ENCODE assay signal across 35 cellular contexts in the genomic region with DNA sequence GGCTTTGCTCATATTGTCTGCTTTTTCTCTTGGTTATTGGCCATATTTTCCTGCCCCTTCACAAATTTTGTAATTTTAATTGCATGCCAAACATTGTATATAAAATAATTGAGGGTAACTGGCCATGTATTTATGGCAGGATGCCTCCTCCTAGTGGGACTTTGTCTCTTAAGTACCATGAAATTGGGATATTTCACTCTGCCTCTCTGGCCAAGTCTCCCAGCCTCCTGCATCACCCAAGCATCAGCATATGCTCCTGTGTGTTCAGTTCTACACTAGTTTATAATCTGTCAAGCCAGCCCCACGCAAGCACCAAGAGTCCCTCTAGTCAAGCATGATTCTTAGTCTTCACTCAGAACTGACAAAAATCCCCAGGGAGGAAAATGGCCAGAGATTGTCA.
"Had no signal": no experiment of that assay in that cellular context is flagged by ENCODE, and none has a peak within 500 bp of the region (broad histone marks: within the 10 kb centered on the region; RNA-seq: fewer than 3 reads in every experiment).

No MANE protein-coding gene starts in this region.

- H3K27ac Mint-ChIP-seq: activated B cell treated with CpG ODN at 0.5 μM for 24 hours; activated CD4-positive, alpha-beta memory T cell treated with anti-CD3 and anti-CD28 coated beads, Interleukin-2, amount 10 ng/mL, durations not matched to agents 7 days and 5 days; activated CD8-positive, alpha-beta memory T cell treated with anti-CD3 and anti-CD28 coated beads, Interleukin-2, amount 10 ng/mL, durations not matched to agents 7 days and 5 days; activated naive CD8-positive, alpha-beta T cell treated with anti-CD3 and anti-CD28 coated beads for 36 hours; activated T-cell treated with anti-CD3 and anti-CD28 coated beads, Interleukin-2, amount 50 U/mL, for 72 hours; activated T-helper 17 cell treated with anti-CD3 and anti-CD28 coated beads, Interleukin-2, amount 50 U/mL, for 72 hours; T-cell had no signal

- H3K4me3 Mint-ChIP-seq: activated B cell treated with CpG ODN at 0.5 μM for 24 hours; activated CD4-positive, alpha-beta memory T cell treated with anti-CD3 and anti-CD28 coated beads, Interleukin-2, amount 10 ng/mL, durations not matched to agents 7 days and 5 days; activated CD8-positive, alpha-beta memory T cell treated with anti-CD3 and anti-CD28 coated beads, Interleukin-2, amount 10 ng/mL, durations not matched to agents 7 days and 5 days; activated naive CD8-positive, alpha-beta T cell treated with anti-CD3 and anti-CD28 coated beads for 36 hours; activated T-cell treated with anti-CD3 and anti-CD28 coated beads, Interleukin-2, amount 50 U/mL, for 72 hours; activated T-helper 17 cell treated with anti-CD3 and anti-CD28 coated beads, Interleukin-2, amount 50 U/mL, for 72 hours; T-cell had no signal

- ATAC-seq: activated CD8-positive, alpha-beta memory T cell treated with anti-CD3 and anti-CD28 coated beads, Interleukin-2, amount 10 ng/mL, durations not matched to agents 7 days and 5 days; activated T-cell treated with anti-CD3 and anti-CD28 coated beads, Interleukin-2, amount 50 U/mL, for 72 hours; activated T-helper 17 cell treated with anti-CD3 and anti-CD28 coated beads, Interleukin-2, amount 50 U/mL, for 72 hours; body of pancreas; PC-3; T-cell had no signal

- H3K36me3 Mint-ChIP-seq: activated naive CD8-positive, alpha-beta T cell treated with anti-CD3 and anti-CD28 coated beads for 36 hours; T-cell had no signal

- H3K36me3 ChIP-seq: breast epithelium had no signal

- DNase-seq: activated B cell treated with CpG ODN at 0.5 μM for 24 hours; activated CD4-positive, alpha-beta memory T cell treated with anti-CD3 and anti-CD28 coated beads, Interleukin-2, amount 10 ng/mL, durations not matched to agents 7 days and 5 days; activated CD4-positive, alpha-beta T cell treated with anti-CD3 and anti-CD28 coated beads for 48 hours; activated CD4-positive, CD25-positive, alpha-beta regulatory T cell treated with anti-CD3 and anti-CD28 coated beads, Interleukin-2, amount 50 U/mL, for 72 hours; activated CD8-positive, alpha-beta memory T cell treated with anti-CD3 and anti-CD28 coated beads for 24 hours; activated CD8-positive, alpha-beta memory T cell treated with anti-CD3 and anti-CD28 coated beads, Interleukin-2, amount 10 ng/mL, durations not matched to agents 7 days and 5 days; activated effector memory CD4-positive, alpha-beta T cell treated with anti-CD3 and anti-CD28 coated beads, Interleukin-2, amount 50 U/mL, for 16 hours; activated naive CD4-positive, alpha-beta T cell; activated naive CD4-positive, alpha-beta T cell treated with anti-CD3 and anti-CD28 coated beads, Interleukin-2, amount 50 U/mL, for 16 hours; activated naive CD8-positive, alpha-beta T cell treated with anti-CD3 and anti-CD28 coated beads for 36 hours; activated T-cell treated with anti-CD3 and anti-CD28 coated beads, Interleukin-2, amount 50 U/mL, for 1 hour; activated T-cell treated with anti-CD3 and anti-CD28 coated beads, Interleukin-2, amount 50 U/mL, for 72 hours; amniotic stem cell; aorta; body of pancreas; Kasumi-1; MM.1S; MV-4-11; NCI-H1092; NCI-H1436 treated with DMSO at 0.1 percent for 48 hours; NCI-H1694 treated with DMSO at 0.1 percent for 48 hours; NCI-H2029; NCI-H345; NCI-H524; NCI-H69; PC-3; Right ventricle myocardium superior; T-cell; T-helper 2 cell; T-helper 9 cell had no signal

- H3K9me3 Mint-ChIP-seq: activated B cell treated with CpG ODN at 0.5 μM for 24 hours; activated CD4-positive, alpha-beta memory T cell treated with anti-CD3 and anti-CD28 coated beads, Interleukin-2, amount 10 ng/mL, durations not matched to agents 7 days and 5 days; activated naive CD8-positive, alpha-beta T cell treated with anti-CD3 and anti-CD28 coated beads for 36 hours; activated T-cell treated with anti-CD3 and anti-CD28 coated beads, Interleukin-2, amount 50 U/mL, for 72 hours; activated T-helper 17 cell treated with anti-CD3 and anti-CD28 coated beads, Interleukin-2, amount 50 U/mL, for 72 hours; T-cell had no signal

- H3K9me3 ChIP-seq: body of pancreas, breast epithelium had no signal

- H3K4me1 ChIP-seq: body of pancreas, breast epithelium had no signal

- H3K27me3 Mint-ChIP-seq: activated B cell treated with CpG ODN at 0.5 μM for 24 hours had no signal

- H3K27ac ChIP-seq: body of pancreas, breast epithelium, coronary artery, SK-N-MC, VCaP had no signal

- H3K4me3 ChIP-seq: body of pancreas, breast epithelium, coronary artery, SK-N-MC had no signal

- H3K27me3 ChIP-seq: body of pancreas, breast epithelium had no signal

- H3K4me1 Mint-ChIP-seq: activated B cell treated with CpG ODN at 0.5 μM for 24 hours; activated T-helper 17 cell treated with anti-CD3 and anti-CD28 coated beads, Interleukin-2, amount 50 U/mL, for 72 hours; T-cell had no signal
